ENCODE assay signal across 9 cellular contexts in genomic region chr3:188286087-188286513, GRCh38.
DNase-seq lines count a peak whose midpoint lies in the region; ATAC-seq and TF ChIP-seq lines count a peak whose summit lies in the region.
"Had no signal": no experiment of that assay in that cellular context is flagged by ENCODE, and none has a peak within 500 bp of the region (broad histone marks: within the 10 kb centered on the region; RNA-seq: fewer than 3 reads in every experiment).

No MANE protein-coding gene starts in this region.

- no peaks in the 10 kb centered on the region for H3K27me3 Mint-ChIP-seq in stimulated activated memory B cell treated with anti-CD40 and anti-IgM and Interleukin-4, amounts not matched to agents 10 μg/mL and 1 μg/mL and 100 μg/mL, for 72 hours

- H3K36me3 Mint-ChIP-seq in stimulated activated memory B cell treated with anti-CD40 and anti-IgM and Interleukin-4, amounts not matched to agents 10 μg/mL and 1 μg/mL and 100 μg/mL, for 72 hours, result peaks cover 9% of the 10 kb centered on the region

- no peak overlapping the region for H3K4me3 Mint-ChIP-seq in stimulated activated memory B cell treated with anti-CD40 and anti-IgM and Interleukin-4, amounts not matched to agents 10 μg/mL and 1 μg/mL and 100 μg/mL, for 72 hours

- no peak for ATAC-seq in stimulated activated memory B cell treated with anti-CD40 and anti-IgM and Interleukin-4, amounts not matched to agents 10 μg/mL and 1 μg/mL and 100 μg/mL, for 72 hours
- no peak for ATAC-seq in HG03521 (IDR thresholded peaks at IDR 0.05; ENCODE audit: unreplicated experiment)

- H3K9me3 Mint-ChIP-seq in stimulated activated memory B cell treated with anti-CD40 and anti-IgM and Interleukin-4, amounts not matched to agents 10 μg/mL and 1 μg/mL and 100 μg/mL, for 72 hours, result no peaks in the 10 kb centered on the region

- H3K27ac Mint-ChIP-seq in stimulated activated memory B cell treated with anti-CD40 and anti-IgM and Interleukin-4, amounts not matched to agents 10 μg/mL and 1 μg/mL and 100 μg/mL, for 72 hours, result no peak overlapping the region

- H3K4me3 ChIP-seq in retinal pigment epithelial cell (ENCODE audit: low read length), result no peak overlapping the region
- H3K4me3 ChIP-seq: right lobe of liver had no signal

- TF ChIP-seq CTCF in retinal pigment epithelial cell (conservative IDR thresholded peaks at IDR 0.05; ENCODE audit: low read depth, low read length), result no peak

- peaks cover 46% of the 10 kb centered on the region for H3K4me1 Mint-ChIP-seq in stimulated activated memory B cell treated with anti-CD40 and anti-IgM and Interleukin-4, amounts not matched to agents 10 μg/mL and 1 μg/mL and 100 μg/mL, for 72 hours

- DNase-seq in EL, result peak; percentile 99
- peak; percentile 16 for DNase-seq in SW480 (ENCODE audit: low spot score)
- DNase-seq in fibroblast of the conjunctiva (ENCODE audit: low read depth), result peak; percentile 92
- DNase-seq in retinal pigment epithelial cell (ENCODE audit: low read depth), result peak; percentile 83
- DNase-seq in NCI-H524 (lab: John Stamatoyannopoulos, UW), result no peak
- no peak for DNase-seq in NCI-H2081 (lab: John Stamatoyannopoulos, UW)
- DNase-seq: right lobe of liver had no signal

Comparison
In these comparisons a context has a peak if more than half of its experiments do, and no peak if none do; other contexts are left out.
1. DNase-seq: peak in EL (single experiment), SW480 (single experiment), fibroblast of the conjunctiva (single experiment) and retinal pigment epithelial cell (single experiment); none in NCI-H524 (0 of 2) and NCI-H2081 (0 of 2).